2 cellular contexts compared by ENCODE assay signal in genomic region chr1:167524651-167525050, GRCh38.
TF ChIP-seq lines count a peak whose summit lies in the region.

No MANE protein-coding gene starts in this region.

TF ChIP-seq in K562, 482 proteins besides CTCF, POLR2A, EP300 and RAD21 (continues in another document):
- TF ChIP-seq ZFP91 (CRISPR knock-in tag; IDR thresholded peaks at IDR 0.05) (no peak), PPARD (CRISPR knock-in tag; IDR thresholded peaks at IDR 0.05) (no peak), FOXJ2 (tag; IDR thresholded peaks at IDR 0.05) (peak; percentile 42; the same call in 1 of the 2 replicates), PHF21A (IDR thresholded peaks at IDR 0.05; ENCODE audit: borderline replicate concordance, low read depth) (no peak), ZNF707 (CRISPR knock-in tag; conservative IDR thresholded peaks at IDR 0.05) (no peak), SPI1 (IDR thresholded peaks at IDR 0.05; ENCODE audit: borderline replicate concordance, low read depth, low read length) (no peak), POLR2AphosphoS2 (IDR thresholded peaks at IDR 0.05; ENCODE audit: low read length) (no peak), ZBTB33 (CRISPR knock-in tag; IDR thresholded peaks at IDR 0.05) (0 out of 2 replicates have a peak, but pooled peaks have one; percentile 17), MAFF (IDR thresholded peaks at IDR 0.05; ENCODE audit: low read length) (no peak), ZNF143 (CRISPR knock-in tag; IDR thresholded peaks at IDR 0.05) (no peak), NKRF (IDR thresholded peaks at IDR 0.05; ENCODE audit: borderline replicate concordance) (peak; percentile 78; the same call in 1 of the 2 replicates), ETV1 (tag; conservative IDR thresholded peaks at IDR 0.05; ENCODE audit: low read depth) (no peak), NEUROD1 (IDR thresholded peaks at IDR 0.05; ENCODE audit: borderline replicate concordance, low read depth, low read length, partially characterized antibody) (peak; percentile 18), BACH1 (tag; IDR thresholded peaks at IDR 0.05) (no peak), SAFB (IDR thresholded peaks at IDR 0.05; ENCODE audit: borderline replicate concordance, low read depth, low read length) (no peak), SUPT5H (IDR thresholded peaks at IDR 0.05) (no peak), ILK (tag; IDR thresholded peaks at IDR 0.05; ENCODE audit: borderline replicate concordance, low read depth) (no peak), ZNF586 (CRISPR knock-in tag; conservative IDR thresholded peaks at IDR 0.05) (no peak), XRCC3 (IDR thresholded peaks at IDR 0.05) (no peak)

TF ChIP-seq in liver, 16 proteins besides CTCF, POLR2A, EP300 and RAD21:
- TF ChIP-seq ATF3 (IDR thresholded peaks at IDR 0.05) (no peak), REST (IDR thresholded peaks at IDR 0.05) (no peak), NR2F2 (IDR thresholded peaks at IDR 0.05) (no peak), YY1 (IDR thresholded peaks at IDR 0.05) (no peak), HNF4A (conservative IDR thresholded peaks at IDR 0.05) (peak in 1 of 2 donors; percentile 22), RXRA (IDR thresholded peaks at IDR 0.05) (peak in 1 of 2 donors; percentile 20), MAX (IDR thresholded peaks at IDR 0.05) (peak; percentile 24), ZBTB33 (IDR thresholded peaks at IDR 0.05) (no peak)
